1 cellular context compared by ENCODE assay signal in the genomic region with DNA sequence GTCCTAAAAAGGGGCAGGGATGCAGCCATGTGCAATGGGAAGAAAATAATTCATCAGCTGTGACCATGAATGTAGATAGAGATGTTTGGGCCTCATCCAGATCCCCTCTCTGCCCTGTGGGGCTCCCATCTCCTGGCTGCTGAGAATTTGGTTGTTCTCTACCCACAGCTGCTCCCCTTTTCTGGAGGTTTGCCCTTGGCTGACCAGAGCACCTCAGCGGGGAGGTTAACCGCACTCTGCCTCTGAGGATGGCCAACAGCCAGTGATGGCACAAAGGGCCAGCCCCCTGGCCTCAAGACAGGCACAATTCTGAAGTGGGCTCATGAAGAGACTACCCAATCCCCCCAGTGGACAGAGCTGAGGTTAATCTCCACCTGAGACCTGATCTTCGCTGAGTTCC.
TF ChIP-seq lines count a peak whose summit lies in the region.

No MANE protein-coding gene starts in this region.

TF ChIP-seq in endothelial cell of umbilical vein, 7 proteins besides CTCF, POLR2A, EP300 and RAD21 (continued from another document):
- TF ChIP-seq JUN (IDR thresholded peaks at IDR 0.05; ENCODE audit: borderline replicate concordance, insufficient read depth, insufficient read length, low read depth), result no peak
- no peak for TF ChIP-seq POLR2AphosphoS5 (IDR thresholded peaks at IDR 0.05; ENCODE audit: insufficient read depth, low read depth, low read length)
- TF ChIP-seq EZH2 (IDR thresholded peaks at IDR 0.05; ENCODE audit: borderline replicate concordance, low read depth, low read length, severe bottlenecking), result no peak
- no peak for TF ChIP-seq MYC (IDR thresholded peaks at IDR 0.05; ENCODE audit: low read depth, low read length)
- no peak for TF ChIP-seq FOS (IDR thresholded peaks at IDR 0.05; ENCODE audit: borderline replicate concordance, insufficient read depth, low read length)
TF ChIP-seq in endothelial cell of umbilical vein: peak in this region for 0.
